Comparison of ENCODE assay signal across 11 cellular contexts in genomic region chr19:10006335-10006708, GRCh38. TPM values are rescaled to one million over a fixed set of nuclear protein-coding genes. Genes with fewer than 3 reads are reported as not detected.
DNase-seq lines count a peak whose midpoint lies in the region; FAIRE-seq and TF ChIP-seq lines count a peak whose summit lies in the region.
"Had no signal": no experiment of that assay in that cellular context is flagged by ENCODE, and none has a peak within 500 bp of the region (broad histone marks: within the 10 kb centered on the region; RNA-seq: fewer than 3 reads in every experiment).

No MANE protein-coding gene starts in this region.

- H3K4me3 ChIP-seq in AG04450 (ENCODE audit: low read depth, low read length) (no peak overlapping the region), esophagus squamous epithelium (peak overlapping the region in 2 of 4 donors; percentile 15 to 46), osteoblast (ENCODE audit: insufficient read depth, low read length) (no peak overlapping the region)
- H3K4me3 ChIP-seq: pancreas had no signal

- no peak overlapping the region for H3K27ac Mint-ChIP-seq in Calu3 (ENCODE audit: unreplicated experiment)

- H3K79me2 ChIP-seq in osteoblast (ENCODE audit: insufficient read depth, low read length), result no peaks in the 10 kb centered on the region

- WGBS in esophagus squamous epithelium, 2 donors, result 24 to 57% methylated on average over 4 to 6 of the region's 7 CpGs

- H3K36me3 ChIP-seq in esophagus squamous epithelium (peaks cover 0 to 6% (median 0%) of the 10 kb centered on the region in 3 donors), osteoblast (ENCODE audit: insufficient read depth, low read length) (no peaks in the 10 kb centered on the region)
- H3K36me3 ChIP-seq: pancreas had no signal

- no TSS peak for BruUV-seq in Calu3 (replicated peaks; lab: Mats Ljungman, UMichigan)

- H3K27me3 ChIP-seq in AG04450 (ENCODE audit: control insufficient read depth, insufficient read depth, low read length), result no peaks in the 10 kb centered on the region
- peaks cover 0 to 64% (median 0%) of the 10 kb centered on the region in 4 donors for H3K27me3 ChIP-seq in esophagus squamous epithelium
- H3K27me3 ChIP-seq in osteoblast (ENCODE audit: insufficient read depth, low read length), result peaks cover 9% of the 10 kb centered on the region

- H3K36me3 Mint-ChIP-seq in Calu3 (ENCODE audit: insufficient read depth, unreplicated experiment), result peaks cover 10% of the 10 kb centered on the region

- H3K4me1 ChIP-seq in esophagus squamous epithelium (peaks cover 25 to 61% (median 38%) of the 10 kb centered on the region in 3 donors), osteoblast (ENCODE audit: insufficient read depth, low read length) (peaks cover 31% of the 10 kb centered on the region)

- no peaks in the 10 kb centered on the region for H3K9me3 Mint-ChIP-seq in Calu3 (ENCODE audit: low read depth, unreplicated experiment)

- intact Hi-C loops in esophagus squamous epithelium (cut with DNase I) (no loop called here), Calu3 (cut with micrococcal nuclease; ENCODE audit: unreplicated experiment) (no loop called here)

- H4K20me1 ChIP-seq in osteoblast (ENCODE audit: insufficient read depth, low read length), result no peaks in the 10 kb centered on the region

- TF ChIP-seq CTCF in AG04450 (IDR thresholded peaks at IDR 0.05; ENCODE audit: low read depth, low read length), result no peak
- TF ChIP-seq CTCF in esophagus squamous epithelium (IDR thresholded peaks at IDR 0.05), result no peak
- TF ChIP-seq CTCF in osteoblast (IDR thresholded peaks at IDR 0.05; ENCODE audit: extremely low read depth, low read depth, low read length), result no peak
- no peak for TF ChIP-seq CTCF in Calu3 (IDR thresholded peaks at IDR 0.05; ENCODE audit: unreplicated experiment)

- H3K27me3 Mint-ChIP-seq in Calu3 (ENCODE audit: unreplicated experiment), result peaks cover 67% of the 10 kb centered on the region

- TF ChIP-seq POLR2A in esophagus squamous epithelium (IDR thresholded peaks at IDR 0.05), result no peak

- peak overlapping the region; percentile 13 for H3K4me2 ChIP-seq in osteoblast (ENCODE audit: insufficient read depth, low read length)

- H3K9me3 ChIP-seq in AG04450 (ENCODE audit: control insufficient read depth, insufficient read depth, low read length) (no peaks in the 10 kb centered on the region), esophagus squamous epithelium (no peaks in the 10 kb centered on the region), osteoblast (ENCODE audit: low read depth, low read length) (no peaks in the 10 kb centered on the region)
- H3K9me3 ChIP-seq: Caco-2, pancreas had no signal

- no peak for FAIRE-seq in urothelium cell line (lab: Jason Lieb, UNC)
- FAIRE-seq: pancreas had no signal

- H3K4me1 Mint-ChIP-seq in Calu3 (ENCODE audit: low read depth, unreplicated experiment), result peaks cover 19% of the 10 kb centered on the region

- H3K27ac ChIP-seq in AG04450 (ENCODE audit: low read depth, low read length), result peak overlapping the region; percentile 39
- H3K27ac ChIP-seq in esophagus squamous epithelium, result peak overlapping the region; percentile 43 to 86 (median 76)
- H3K27ac ChIP-seq in osteoblast (ENCODE audit: low read depth, low read length), result peak overlapping the region; percentile 85
- H3K27ac ChIP-seq: pancreas had no signal

- DNase-seq in AG04450 (ENCODE audit: low read depth, low spot score) (no peak), HCEC 1CT (peak; percentile 62), esophagus squamous epithelium (lab: John Stamatoyannopoulos, UW) (no peak), osteoblast (ENCODE audit: insufficient read length, low spot score, missing footprints) (peak; percentile 96), urothelium cell line (ENCODE audit: low spot score) (no peak), NCI-H524 treated with DMSO at 0.1 percent for 48 hours (lab: John Stamatoyannopoulos, UW) (no peak), Calu3 (no peak)
- DNase-seq in activated CD8-positive, alpha-beta memory T cell treated with anti-CD3 and anti-CD28 coated beads, Interleukin-2, amount 50 U/mL, for 48 hours, result no peak
- DNase-seq: Caco-2, NCI-H226 had no signal

- POLR2A ChIA-PET in AG04450 (lab: Yijun Ruan, JAX), result no interaction called here

- CTCF ChIA-PET in AG04450 (lab: Charles Lee), result no interaction called here
- CTCF ChIA-PET in Calu3 (lab: Charles Lee), result no interaction called here

- H3K4me3 Mint-ChIP-seq in Calu3 (ENCODE audit: low read depth, unreplicated experiment), result no peak overlapping the region

- H2AFZ ChIP-seq in osteoblast (ENCODE audit: low read length), result no peak overlapping the region

RNA-seq across cellular contexts. Expression of gene COL5A3, which starts 4.0 kb away (rescaled TPM):
- 1.6 TPM in 2 replicates for polyA plus RNA-seq in AG04450 (2011; rRNA removed)
- polyA minus RNA-seq in AG04450 (2011; rRNA and poly(A)+ RNA removed), result 1.5 and 2.1 TPM in 2 replicates
- total RNA-seq in esophagus squamous epithelium (1 to 10 TPM; 3.7 to 7.4 (median 5.2) TPM), osteoblast (9.1 and 14.8 TPM in 2 replicates), Calu3 (2022) (0.26 and 0.49 TPM in 2 replicates)
- total RNA-seq: Caco-2 had no signal

RNA-seq across cellular contexts. Expression of gene RDH8, which starts 7.0 kb away (rescaled TPM):
- not detected in 2 replicates for polyA plus RNA-seq in AG04450 (2011; rRNA removed)
- not detected in 2 replicates for polyA minus RNA-seq in AG04450 (2011; rRNA and poly(A)+ RNA removed)
- not detected for total RNA-seq in esophagus squamous epithelium
- total RNA-seq in osteoblast, result not detected in 2 replicates
- total RNA-seq in Calu3 (2022), result not detected in 2 replicates
- total RNA-seq: Caco-2, pancreas had no signal
- polyA plus RNA-seq: pancreas had no signal

Comparison
In these comparisons a context has a peak if more than half of its experiments do, and no peak if none do; other contexts are left out.
1. DNase-seq: peak in HCEC 1CT (single experiment) and osteoblast (single experiment); none in AG04450 (single experiment), esophagus squamous epithelium (single experiment), urothelium cell line (single experiment), activated CD8-positive, alpha-beta memory T cell treated with anti-CD3 and anti-CD28 coated beads, Interleukin-2, amount 50 U/mL, for 48 hours (single experiment), NCI-H524 treated with DMSO at 0.1 percent for 48 hours (single experiment) and Calu3 (single experiment).
2. Peak in every context shown above with its lines, with median percentiles within 50 percentile points of each other: H3K27ac ChIP-seq.